12 cellular contexts compared by ENCODE assay signal in the genomic region with DNA sequence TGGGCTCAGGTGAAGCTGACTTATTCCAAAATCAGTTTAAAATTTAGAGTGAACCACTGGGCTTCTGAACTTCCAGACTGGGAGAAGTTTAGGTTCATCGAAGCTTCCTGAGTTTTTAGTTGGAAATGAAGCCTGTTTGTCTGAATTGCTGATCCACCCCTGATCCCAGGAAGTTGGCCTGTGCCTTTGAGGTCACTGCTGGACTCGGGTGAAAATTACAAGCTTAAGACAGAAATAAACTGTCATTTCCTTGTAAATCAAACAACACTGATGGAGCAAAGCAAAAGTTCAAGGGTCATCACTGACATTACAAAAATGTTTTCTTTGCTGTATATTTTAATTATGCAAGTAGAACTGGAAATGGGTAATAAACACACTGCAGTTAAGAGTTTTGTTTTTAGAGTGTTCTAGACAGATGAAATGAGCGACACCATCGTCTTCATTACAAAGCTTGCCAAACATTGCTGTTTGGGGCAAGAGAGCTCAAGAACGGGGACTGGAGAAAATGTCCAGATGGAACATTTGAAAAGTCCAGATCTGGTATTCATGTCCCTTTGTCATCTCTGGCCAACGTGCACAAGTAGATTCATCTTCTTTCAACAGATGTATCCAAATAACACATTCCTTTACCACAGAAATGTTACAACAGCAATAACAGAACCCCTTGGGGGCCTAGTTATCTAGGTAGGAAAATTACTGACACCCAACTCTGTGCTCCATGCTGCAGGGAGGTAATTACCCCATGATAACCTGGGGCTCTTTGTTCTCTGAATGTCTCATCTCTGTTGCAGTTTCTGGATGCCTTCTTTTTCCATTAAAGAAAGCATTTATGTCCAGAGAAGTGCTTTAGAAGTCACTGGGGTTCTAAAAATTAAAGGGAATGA.
"Had no signal": no experiment of that assay in that cellular context is flagged by ENCODE, and none has a peak within 500 bp of the region (broad histone marks: within the 10 kb centered on the region; RNA-seq: fewer than 3 reads in every experiment).

No MANE protein-coding gene starts in this region.

- H3K4me3 ChIP-seq: left lung, neural progenitor cell, pancreas, SK-N-MC, vagina had no signal

- H3K36me3 ChIP-seq: left lung, neural progenitor cell, pancreas, vagina had no signal

- H2AFZ ChIP-seq: neural progenitor cell had no signal

- DNase-seq: activated naive CD8-positive, alpha-beta T cell treated with anti-CD3 and anti-CD28 coated beads, Interleukin-2, amount 10 ng/mL, durations not matched to agents 7 days and 5 days; anterior cingulate cortex; islet precursor cell; left lung; naive B cell; pancreas; stimulated activated CD4-positive, alpha-beta T cell treated with anti-CD3 and anti-CD28 coated beads, Interleukin-4, amount 100 ng/mL, for 24 hours; T-cell; T-helper 9 cell had no signal

- H3K27me3 ChIP-seq: left lung, neural progenitor cell, pancreas, vagina had no signal

- H3K4me1 ChIP-seq: left lung, pancreas, vagina had no signal

- ATAC-seq: left lung, pancreas, T-cell had no signal

- FAIRE-seq: pancreas had no signal

- H3K27ac ChIP-seq: left lung, neural progenitor cell, pancreas, SK-N-MC, vagina had no signal

- H3K9me3 ChIP-seq: left lung, pancreas, vagina had no signal

- H3K9ac ChIP-seq: neural progenitor cell had no signal

- H3K4me2 ChIP-seq: neural progenitor cell had no signal
